24 cellular contexts compared by ENCODE assay signal in the genomic region with DNA sequence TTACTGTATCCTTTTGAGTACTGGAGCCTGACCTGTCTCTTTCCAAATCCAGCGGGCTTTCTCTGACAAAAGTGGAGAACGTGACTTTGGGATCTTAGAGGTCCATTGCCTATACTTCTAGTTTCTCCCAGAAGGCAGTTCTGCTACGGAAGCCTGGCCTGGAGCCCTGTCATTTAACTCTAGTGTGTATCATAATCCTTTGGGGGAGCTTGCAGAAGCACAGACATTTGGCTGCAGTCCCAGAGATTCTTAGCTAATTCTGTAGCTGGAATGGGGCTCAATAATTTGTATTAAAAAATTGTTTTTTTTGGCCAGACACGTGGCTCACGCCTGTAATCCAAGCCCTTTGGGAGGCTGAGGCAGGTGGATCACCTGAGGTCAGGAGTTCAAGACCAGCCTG. TPM values are rescaled to one million over a fixed set of nuclear protein-coding genes. Genes with fewer than 3 reads are reported as not detected.
DNase-seq lines count a peak whose midpoint lies in the region; ATAC-seq, FAIRE-seq and TF ChIP-seq lines count a peak whose summit lies in the region.
"Had no signal": no experiment of that assay in that cellular context is flagged by ENCODE, and none has a peak within 500 bp of the region (broad histone marks: within the 10 kb centered on the region; RNA-seq: fewer than 3 reads in every experiment).

No MANE protein-coding gene starts in this region.

- H4K12ac ChIP-seq in trophoblast cell (ENCODE audit: low read depth, low read length), result no peak overlapping the region

- intact Hi-C loops in A673 (cut with micrococcal nuclease; ENCODE audit: unreplicated experiment), result no loop called here
- intact Hi-C loops in CD4-positive, alpha-beta T cell (cut with DNase I, micrococcal nuclease), result loop anchor here in 1 of 2 experiments (5.0 kb wide), 1 partner anchor 57 kb away; a partner anchor contains a TSS

- H3K4me1 ChIP-seq in A673 (ENCODE audit: insufficient read depth, low read length, poor library complexity, severe bottlenecking) (peaks cover 9% of the 10 kb centered on the region), astrocyte (ENCODE audit: insufficient read depth, low read length) (peaks cover 10% of the 10 kb centered on the region), trophoblast cell (ENCODE audit: control insufficient read depth in 1 of 2, insufficient read depth in 2 of 2, low read length in 2 of 2) (peaks cover 3 to 4% of the 10 kb centered on the region in 2 experiments)

- no peaks in the 10 kb centered on the region for H3K9me3 Mint-ChIP-seq in CD4-positive, alpha-beta T cell
- no peaks in the 10 kb centered on the region for H3K9me3 Mint-ChIP-seq in astrocyte (ENCODE audit: unreplicated experiment)
- H3K9me3 Mint-ChIP-seq in effector memory CD8-positive, alpha-beta T cell, result no peaks in the 10 kb centered on the region
- H3K9me3 Mint-ChIP-seq: CD8-positive, alpha-beta T cell had no signal

- H3K9me3 ChIP-seq in A673 (ENCODE audit: low read depth, low read length, poor library complexity, severe bottlenecking) (no peaks in the 10 kb centered on the region), astrocyte (ENCODE audit: insufficient read depth, low read depth, low read length) (no peaks in the 10 kb centered on the region), trophoblast cell (ENCODE audit: insufficient read depth, low read depth, low read length) (no peaks in the 10 kb centered on the region)
- no peaks in the 10 kb centered on the region for H3K9me3 ChIP-seq in CD4-positive, alpha-beta T cell (ENCODE audit: control insufficient read depth, low read length)
- H3K9me3 ChIP-seq: A549, SK-N-SH had no signal

- H3K27ac ChIP-seq in A673 (ENCODE audit: low read depth, low read length, poor library complexity, severe bottlenecking) (no peak overlapping the region), astrocyte (ENCODE audit: low read depth, low read length) (no peak overlapping the region), trophoblast cell (ENCODE audit: low read depth, low read length) (no peak overlapping the region)
- no peak overlapping the region for H3K27ac ChIP-seq in CD4-positive, alpha-beta T cell (ENCODE audit: low read depth, low read length)
- H3K27ac ChIP-seq: A549, PC-9 had no signal

- H3K27me3 Mint-ChIP-seq in CD4-positive, alpha-beta T cell, result no peaks in the 10 kb centered on the region
- H3K27me3 Mint-ChIP-seq in astrocyte (ENCODE audit: low read depth, unreplicated experiment), result no peaks in the 10 kb centered on the region
- H3K27me3 Mint-ChIP-seq in effector memory CD8-positive, alpha-beta T cell, result no peaks in the 10 kb centered on the region

- H3K4me1 Mint-ChIP-seq in CD4-positive, alpha-beta T cell (ENCODE audit: low read depth), result peaks cover 35% of the 10 kb centered on the region
- peaks cover 20% of the 10 kb centered on the region for H3K4me1 Mint-ChIP-seq in astrocyte (ENCODE audit: low read depth, unreplicated experiment)
- H3K4me1 Mint-ChIP-seq in effector memory CD8-positive, alpha-beta T cell (ENCODE audit: low read depth in 2 of 2), result peaks cover 22 to 24% of the 10 kb centered on the region in 2 donors

- no peak overlapping the region for H2BK120ac ChIP-seq in trophoblast cell (ENCODE audit: insufficient read depth, low read length, poor library complexity)

- H3K79me2 ChIP-seq in astrocyte (ENCODE audit: insufficient read depth, low read length) (peaks cover 64% of the 10 kb centered on the region), trophoblast cell (ENCODE audit: control insufficient read depth, insufficient read depth, low read length, poor library complexity) (peaks cover 10% of the 10 kb centered on the region)

- H4K20me1 ChIP-seq in astrocyte (ENCODE audit: insufficient read depth, low read length), result peaks cover 26% of the 10 kb centered on the region

- DNase-seq in A673 (ENCODE audit: low spot score) (peak; percentile 26), astrocyte (ENCODE audit: low read depth) (no peak), fibroblast of villous mesenchyme (ENCODE audit: low read depth) (peak; percentile 5), NCI-H2227 treated with DMSO at 0.1 percent for 48 hours (lab: John Stamatoyannopoulos, UW) (no peak), trophoblast cell (no peak)
- no peak for DNase-seq in CD4-positive, alpha-beta T cell
- no peak for DNase-seq in effector memory CD8-positive, alpha-beta T cell
- DNase-seq: DMS153, MM.1S, NCI-H1048, NCI-H1417 treated with DMSO at 0.1 percent for 48 hours, NCI-H187 treated with DMSO at 0.1 percent for 48 hours, NCI-H510A treated with DMSO at 0.1 percent for 48 hours, NCI-H748 treated with DMSO at 0.1 percent for 48 hours, PC-9, RPMI8226, SHP77 treated with DMSO at 0.1 percent for 48 hours, SK-N-SH had no signal

- no peak for FAIRE-seq in astrocyte (lab: Jason Lieb, UNC)
- FAIRE-seq: A549, G401.6, GM19239, K562 had no signal

- no peak overlapping the region for H3K4me3 ChIP-seq in A673 (ENCODE audit: low read depth, low read length, poor library complexity, severe bottlenecking)
- no peak overlapping the region for H3K4me3 ChIP-seq in astrocyte (ENCODE audit: insufficient read depth, low read depth, low read length)
- no peak overlapping the region for H3K4me3 ChIP-seq in fibroblast of villous mesenchyme (ENCODE audit: low read depth, low read length)
- H3K4me3 ChIP-seq in trophoblast cell (ENCODE audit: low read depth, low read length), result no peak overlapping the region
- H3K4me3 ChIP-seq: A549, K562, PC-9 had no signal

- H2AFZ ChIP-seq in astrocyte (ENCODE audit: low read depth, low read length), result no peak overlapping the region
- no peak overlapping the region for H2AFZ ChIP-seq in trophoblast cell (ENCODE audit: insufficient read depth, low read length, poor library complexity)
- H2AFZ ChIP-seq: PC-9 had no signal

- H3K36me3 Mint-ChIP-seq in CD4-positive, alpha-beta T cell (ENCODE audit: low read depth), result peaks cover 81% of the 10 kb centered on the region
- peaks cover 18% of the 10 kb centered on the region for H3K36me3 Mint-ChIP-seq in astrocyte (ENCODE audit: low read depth, unreplicated experiment)
- peaks cover 48% of the 10 kb centered on the region for H3K36me3 Mint-ChIP-seq in effector memory CD8-positive, alpha-beta T cell (ENCODE audit: insufficient read depth)

- BruUV-seq in A673 (replicated peaks; lab: Mats Ljungman, UMichigan), result no TSS peak

- H4K91ac ChIP-seq in trophoblast cell (ENCODE audit: low read depth, low read length), result no peak overlapping the region

- TF ChIP-seq CTCF in A673 (conservative IDR thresholded peaks at IDR 0.05; ENCODE audit: low read depth, low read length), result no peak
- no peak for TF ChIP-seq CTCF in CD4-positive, alpha-beta T cell (IDR thresholded peaks at IDR 0.05)
- no peak for TF ChIP-seq CTCF in astrocyte (IDR thresholded peaks at IDR 0.05; ENCODE audit: insufficient read depth, low read depth, low read length)
- TF ChIP-seq CTCF in fibroblast of villous mesenchyme (IDR thresholded peaks at IDR 0.05; ENCODE audit: insufficient read depth, low read depth, low read length), result no peak

- WGBS in trophoblast cell (ENCODE audit: extremely low coverage, insufficient coverage, insufficient read length), result no CpG with 5 or more reads among the region's 5 CpGs

- H2AK5ac ChIP-seq in trophoblast cell (ENCODE audit: low read length), result no peak overlapping the region

- no peak overlapping the region for H3K18ac ChIP-seq in trophoblast cell (ENCODE audit: low read length)

- H3K79me1 ChIP-seq in trophoblast cell (ENCODE audit: low read length), result peaks cover 7% of the 10 kb centered on the region

- H3K36me3 ChIP-seq in A673 (ENCODE audit: insufficient read depth, low read length, poor library complexity, severe bottlenecking) (peaks cover 61% of the 10 kb centered on the region), astrocyte (ENCODE audit: insufficient read depth, low read length) (peaks cover 52% of the 10 kb centered on the region), trophoblast cell (ENCODE audit: control insufficient read depth in 1 of 2, insufficient read depth in 2 of 2, low read length in 2 of 2) (peaks cover 30 to 53% of the 10 kb centered on the region in 2 experiments)

- H3K4ac ChIP-seq in trophoblast cell (ENCODE audit: low read depth, low read length), result no peak overlapping the region

- peak overlapping the region; percentile 62 for H3K27ac Mint-ChIP-seq in CD4-positive, alpha-beta T cell
- H3K27ac Mint-ChIP-seq in astrocyte (ENCODE audit: unreplicated experiment), result no peak overlapping the region
- H3K27ac Mint-ChIP-seq in effector memory CD8-positive, alpha-beta T cell, result no peak overlapping the region
- H3K27ac Mint-ChIP-seq: CD8-positive, alpha-beta T cell had no signal

- no peak overlapping the region for H3K14ac ChIP-seq in trophoblast cell (ENCODE audit: low read length)

- H3K27me3 ChIP-seq in A673 (replicated peaks; ENCODE audit: insufficient read depth, low read depth, low read length, poor library complexity) (no peaks in the 10 kb centered on the region), astrocyte (ENCODE audit: insufficient read depth, low read length) (no peaks in the 10 kb centered on the region), trophoblast cell (ENCODE audit: insufficient read depth, low read length) (no peaks in the 10 kb centered on the region)
- H3K27me3 ChIP-seq in CD4-positive, alpha-beta T cell (ENCODE audit: control insufficient read depth, insufficient read depth, low read length), result no peaks in the 10 kb centered on the region

- H4K8ac ChIP-seq in trophoblast cell (ENCODE audit: low read depth, low read length), result no peak overlapping the region

- no peak overlapping the region for H3K23ac ChIP-seq in trophoblast cell (ENCODE audit: low read length)

- CTCF ChIA-PET in A673 (lab: Charles Lee), result no interaction called here
- CTCF ChIA-PET in CD4-positive, alpha-beta T cell (lab: Charles Lee), result no interaction called here

- H3K9ac ChIP-seq in astrocyte (ENCODE audit: low read length), result no peak overlapping the region
- H3K9ac ChIP-seq in trophoblast cell (ENCODE audit: low read length), result no peak overlapping the region
- H3K9ac ChIP-seq: SK-N-SH had no signal

- POLR2A ChIA-PET in A673 (lab: Charles Lee; ENCODE audit: low non-redundant PET), result interaction anchor here (0.5 kb wide), 1 partner anchor 19 kb away, joined by 4 read pairs; no protein-coding TSS in a partner anchor
- POLR2A ChIA-PET in CD4-positive, alpha-beta T cell (lab: Charles Lee), result no interaction called here

- no peak overlapping the region for H2BK12ac ChIP-seq in trophoblast cell (ENCODE audit: low read length)

- no peak overlapping the region for H2BK5ac ChIP-seq in trophoblast cell (ENCODE audit: low read depth, low read length, poor library complexity)

- H3K4me3 Mint-ChIP-seq in CD4-positive, alpha-beta T cell, result peak overlapping the region; percentile 39
- peak overlapping the region; percentile 45 for H3K4me3 Mint-ChIP-seq in astrocyte (ENCODE audit: unreplicated experiment)
- H3K4me3 Mint-ChIP-seq in effector memory CD8-positive, alpha-beta T cell, result no peak overlapping the region
- H3K4me3 Mint-ChIP-seq: CD8-positive, alpha-beta T cell had no signal

- ATAC-seq in CD4-positive, alpha-beta T cell (ENCODE audit: poor library complexity), result no peak
- ATAC-seq in GM21619 (IDR thresholded peaks at IDR 0.05; ENCODE audit: unreplicated experiment), result no peak
- no peak for ATAC-seq in effector memory CD8-positive, alpha-beta T cell (replicated peaks)
- ATAC-seq: A549; CD8-positive, alpha-beta T cell; K562 had no signal

- H3K4me2 ChIP-seq in astrocyte (ENCODE audit: low read length), result no peak overlapping the region
- H3K4me2 ChIP-seq in trophoblast cell (ENCODE audit: low read length), result no peak overlapping the region
- H3K4me2 ChIP-seq: A549, PC-9, SK-N-SH had no signal

RNA-seq across cellular contexts. Expression of a gene that starts 3.0 kb away (rescaled TPM):
- total RNA-seq in A673 (2021), result 33.0 and 33.7 TPM in 2 replicates
- total RNA-seq in CD4-positive, alpha-beta T cell, result 10 to 100 TPM; 38.1 to 38.3 TPM
- 26.5 and 29.9 TPM in 2 replicates for total RNA-seq in astrocyte
- total RNA-seq in fibroblast of villous mesenchyme, result 29.6 and 32.0 TPM in 2 replicates
- 20.2 and 20.3 TPM in 2 replicates for polyA plus RNA-seq in trophoblast cell (2013)

RNA-seq across cellular contexts. Expression of a gene that starts 3.1 kb away (rescaled TPM):
- 95.6 and 101 TPM in 2 replicates for total RNA-seq in A673 (2021)
- 10 to 100 TPM; 53.5 to 54.1 TPM for total RNA-seq in CD4-positive, alpha-beta T cell
- 84.6 and 95.2 TPM in 2 replicates for total RNA-seq in astrocyte
- total RNA-seq in fibroblast of villous mesenchyme, result 52.2 and 56.4 TPM in 2 replicates
- polyA plus RNA-seq in trophoblast cell (2013), result 49.4 and 49.6 TPM in 2 replicates

RNA-seq across cellular contexts. Expression of a gene that starts 6.0 kb away (rescaled TPM):
- total RNA-seq in A673 (2021), result 64.0 and 68.0 TPM in 2 replicates
- 10 to 100 TPM; 29.0 to 32.3 TPM for total RNA-seq in CD4-positive, alpha-beta T cell
- total RNA-seq in astrocyte, result 53.5 and 57.4 TPM in 2 replicates
- total RNA-seq in fibroblast of villous mesenchyme, result 35.1 and 47.1 TPM in 2 replicates
- 70.5 and 70.9 TPM in 2 replicates for polyA plus RNA-seq in trophoblast cell (2013)

RNA-seq across cellular contexts. Expression of a gene that starts 20.9 kb away (rescaled TPM):
- total RNA-seq in A673 (2021) (2.3 and 3.0 TPM in 2 replicates), astrocyte (1.4 and 1.7 TPM in 2 replicates), fibroblast of villous mesenchyme (0.32 TPM in 1 of 2 replicates, not detected in the other)
- 1 to 10 TPM; 1.9 to 2.1 TPM for total RNA-seq in CD4-positive, alpha-beta T cell
- polyA plus RNA-seq in trophoblast cell (2013), result 0.51 and 0.56 TPM in 2 replicates

RNA-seq across cellular contexts. Expression of a gene that starts 29.6 kb away (rescaled TPM):
- 31.1 and 33.2 TPM in 2 replicates for total RNA-seq in A673 (2021)
- total RNA-seq in CD4-positive, alpha-beta T cell, result 10 to 100 TPM; 40.1 to 42.9 TPM
- total RNA-seq in astrocyte, result 28.8 and 31.2 TPM in 2 replicates
- total RNA-seq in fibroblast of villous mesenchyme, result 30.9 and 41.5 TPM in 2 replicates
- 18.0 and 18.5 TPM in 2 replicates for polyA plus RNA-seq in trophoblast cell (2013)

Comparison
In these comparisons a context has a peak if more than half of its experiments do, and no peak if none do; other contexts are left out.
1. DNase-seq: peak in A673 (single experiment) and fibroblast of villous mesenchyme (single experiment); none in CD4-positive, alpha-beta T cell (0 of 10), astrocyte (single experiment), effector memory CD8-positive, alpha-beta T cell (0 of 3), NCI-H2227 treated with DMSO at 0.1 percent for 48 hours (single experiment) and trophoblast cell (0 of 2).
2. H3K4me3 Mint-ChIP-seq: peak in CD4-positive, alpha-beta T cell (single experiment) and astrocyte (single experiment); none in effector memory CD8-positive, alpha-beta T cell (0 of 2).